Comparison of ENCODE assay signal across 23 cellular contexts in genomic region chr16:50531359-50531758, GRCh38. TPM values are rescaled to one million over a fixed set of nuclear protein-coding genes. Genes with fewer than 3 reads are reported as not detected.
DNase-seq lines count a peak whose midpoint lies in the region; ATAC-seq, FAIRE-seq and TF ChIP-seq lines count a peak whose summit lies in the region.
"Had no signal": no experiment of that assay in that cellular context is flagged by ENCODE, and none has a peak within 500 bp of the region (broad histone marks: within the 10 kb centered on the region; RNA-seq: fewer than 3 reads in every experiment).

No MANE protein-coding gene starts in this region.

- in situ Hi-C loops in HepG2 (cut with HindIII; ENCODE audit: extremely low pct_ligation_motif_present, low pct_unique_long_range_greater_than_20kb): no loop called here

- ATAC-seq in HepG2: peak; percentile 5; the same call in 1 of the 3 replicates
- ATAC-seq: HCT116 had no signal

- TF ChIP-seq CTCF in coronary artery (IDR thresholded peaks at IDR 0.05): no peak
- TF ChIP-seq CTCF in HepG2 (CRISPR knock-in tag; IDR thresholded peaks at IDR 0.05): no peak
- TF ChIP-seq CTCF in stomach (IDR thresholded peaks at IDR 0.05): no peak
- TF ChIP-seq CTCF in BE2C (IDR thresholded peaks at IDR 0.05; ENCODE audit: low read depth, low read length): no peak

- TF ChIP-seq POLR2A in HepG2 (IDR thresholded peaks at IDR 0.05; ENCODE audit: insufficient read depth in 1 of 2, low read depth in 2 of 2, low read length in 2 of 2) (no peak), stomach (IDR thresholded peaks at IDR 0.05) (no peak)

- CTCF ChIA-PET in HepG2 (lab: Yijun Ruan, JAX; ENCODE audit: low intra/inter-chr PET ratio, low total read pairs): no interaction called here

- no peak for TF ChIP-seq RAD21 in HepG2 (CRISPR knock-in tag; IDR thresholded peaks at IDR 0.05)

- H3K36me3 ChIP-seq in HepG2 (replicated peaks in 1 of 2; ENCODE audit: control insufficient read depth in 1 of 2, insufficient read depth in 2 of 2, low read length in 2 of 2) (peaks cover 3 to 6% of the 10 kb centered on the region in 2 experiments), stomach (no peaks in the 10 kb centered on the region), BE2C (no peaks in the 10 kb centered on the region)

- no peaks in the 10 kb centered on the region for H4K20me1 ChIP-seq in HepG2 (ENCODE audit: insufficient read depth, low read length)

- intact Hi-C loops in HepG2 (cut with micrococcal nuclease; ENCODE audit: unreplicated experiment): no loop called here
- intact Hi-C loops in stomach (cut with DNase I; ENCODE audit: low total_unique reads): no loop called here

- H3K4me2 ChIP-seq in HepG2 (ENCODE audit: low read depth, low read length): peak overlapping the region; percentile 38; the same call in 1 of the 2 replicates

- no peak overlapping the region for H2AFZ ChIP-seq in HepG2 (ENCODE audit: low read length)

- H3K79me2 ChIP-seq in HepG2 (ENCODE audit: insufficient read depth, low read length): peaks cover 2% of the 10 kb centered on the region

- H3K4me1 ChIP-seq in HepG2 (ENCODE audit: insufficient read depth, low read length) (peaks cover 63% of the 10 kb centered on the region), stomach (no peaks in the 10 kb centered on the region), BE2C (no peaks in the 10 kb centered on the region)

- H3K27me3 ChIP-seq in HepG2 (ENCODE audit: control insufficient read depth in 1 of 2, insufficient read depth in 2 of 2, low read length in 2 of 2) (no peaks in the 10 kb centered on the region), stomach (no peaks in the 10 kb centered on the region), BE2C (no peaks in the 10 kb centered on the region)

- peaks cover 19% of the 10 kb centered on the region for H3K9me3 ChIP-seq in HepG2 (ENCODE audit: low read length)
- peaks cover 0 to 16% (median 13%) of the 10 kb centered on the region in 4 donors for H3K9me3 ChIP-seq in stomach
- H3K9me3 ChIP-seq in BE2C: no peaks in the 10 kb centered on the region

- no peak for FAIRE-seq in HepG2 (lab: Jason Lieb, UNC)
- FAIRE-seq: G401.6, H1 had no signal

- POLR2A ChIA-PET in HepG2 (lab: Yijun Ruan, JAX): interaction anchor here (1.7 to 4.9 kb wide), 5 partner anchors 10 to 159 kb away, joined by 6 to 68 read pairs (median 28); partner anchors contain the start of gene NKD1

- H3K4me3 ChIP-seq in coronary artery: no peak overlapping the region
- H3K4me3 ChIP-seq in HepG2 (replicated peaks in 1 of 3; ENCODE audit: insufficient read depth in 1 of 3, low read depth in 2 of 3, low read length in 3 of 3): no peak overlapping the region
- H3K4me3 ChIP-seq in stomach: no peak overlapping the region
- no peak overlapping the region for H3K4me3 ChIP-seq in BE2C (ENCODE audit: low read depth, low read length)
- H3K4me3 ChIP-seq: SK-N-MC had no signal

- WGBS in HepG2 (ENCODE audit: low lambda C conversion rate): 92% methylated on average over 2 of the region's 2 CpGs
- 88 to 95% (median 93%) methylated on average over 2 of the region's 2 CpGs for WGBS in stomach, 5 donors

- peak; percentile 17 for DNase-seq in activated CD8-positive, alpha-beta memory T cell treated with anti-CD3 and anti-CD28 coated beads, Interleukin-2, amount 50 U/mL, for 48 hours
- no peak for DNase-seq in activated CD8-positive, alpha-beta memory T cell treated with anti-CD3 and anti-CD28 coated beads, Interleukin-2, amount 50 U/mL, for 4 hours
- DNase-seq in coronary artery (ENCODE audit: low spot score) (peak; percentile 52), HepG2 (ENCODE audit: low spot score) (no peak), stomach (peak; percentile 5), DMS153 treated with DMSO at 0.1 percent for 48 hours (lab: John Stamatoyannopoulos, UW; ENCODE audit: unreplicated experiment) (no peak), NOMO-1 treated with DMSO at 0.1 percent for 48 hours (lab: John Stamatoyannopoulos, UW; ENCODE audit: unreplicated experiment) (no peak), BE2C (no peak)
- DNase-seq: 8988T; ACHN; CD4-positive, CD25-positive, alpha-beta regulatory T cell; COR-L47; KBM-7; NCI-H446; NCI-H524 treated with DMSO at 0.1 percent for 48 hours; NCI-H82; NK-92 treated with Interleukin-12 subunit alpha and Interleukin-12 subunit beta, amount 100 ng/mL, for 24 hours; RPMI8226; SHP77 treated with DMSO at 0.1 percent for 48 hours had no signal

- TSS peak; percentile 6 for BruUV-seq in HepG2 (replicated peaks; lab: Mats Ljungman, UMichigan)

- H3K27ac ChIP-seq in coronary artery (no peak overlapping the region), HepG2 (ENCODE audit: extremely low read length, insufficient read depth, low read length) (peak overlapping the region; percentile 74), stomach (no peak overlapping the region)
- H3K27ac ChIP-seq: SK-N-MC had no signal

- H3K9ac ChIP-seq in HepG2 (ENCODE audit: insufficient read depth, low read depth, low read length): no peak overlapping the region

- TF ChIP-seq EP300 in HepG2 (IDR thresholded peaks at IDR 0.05; ENCODE audit: low read depth in 2 of 2, low read length in 2 of 2) (no peak), HepG2 (CRISPR knock-in tag; IDR thresholded peaks at IDR 0.05; ENCODE audit: borderline replicate concordance) (no peak), stomach (IDR thresholded peaks at IDR 0.05) (no peak)

TF ChIP-seq in HepG2, 621 proteins besides CTCF, POLR2A, EP300 and RAD21 (continues in another document):
- TF ChIP-seq SP4 (CRISPR knock-in tag; IDR thresholded peaks at IDR 0.05) (0 out of 2 replicates have a peak, but pooled peaks have one; percentile 4), ZNF20 (CRISPR knock-in tag; IDR thresholded peaks at IDR 0.05) (no peak), TEAD3 (CRISPR knock-in tag; optimal IDR thresholded peaks at IDR 0.05; ENCODE audit: borderline replicate concordance) (no peak), SIX1 (CRISPR knock-in tag; IDR thresholded peaks at IDR 0.05; ENCODE audit: borderline replicate concordance) (0 out of 2 replicates have a peak, but pooled peaks have one; percentile 21), THRA (CRISPR knock-in tag; IDR thresholded peaks at IDR 0.05; ENCODE audit: borderline replicate concordance) (no peak), SNAPC5 (CRISPR knock-in tag; IDR thresholded peaks at IDR 0.05; ENCODE audit: borderline replicate concordance) (no peak), ZNF552 (CRISPR knock-in tag; IDR thresholded peaks at IDR 0.05; ENCODE audit: borderline replicate concordance) (0 out of 2 replicates have a peak, but pooled peaks have one; percentile 40), CHD4 (IDR thresholded peaks at IDR 0.05; ENCODE audit: borderline replicate concordance, low read length) (no peak), KDM5B (CRISPR knock-in tag; IDR thresholded peaks at IDR 0.05; ENCODE audit: borderline replicate concordance) (no peak), FLYWCH1 (CRISPR knock-in tag; IDR thresholded peaks at IDR 0.05) (no peak), CAMTA2 (CRISPR knock-in tag; IDR thresholded peaks at IDR 0.05; ENCODE audit: borderline replicate concordance) (no peak)

RNA-seq across cellular contexts. Expression of gene NKD1, which starts 16.8 kb away (rescaled TPM):
- 59.0 and 70.4 TPM in 2 replicates for total RNA-seq in HepG2 (2016; rRNA removed; fragmentation: Illumina TruSeq; extraction: Trizol)
- 19.9 and 25.5 TPM in 2 replicates for total RNA-seq in HepG2 (2016; cell fraction: cytosol; rRNA removed; fragmentation: Illumina TruSeq; extraction: Trizol; ENCODE audit: low read depth)
- 50.0 and 70.7 TPM in 2 replicates for total RNA-seq in HepG2 (2016; cell fraction: insoluble cytoplasmic fraction; rRNA removed; fragmentation: Illumina TruSeq; extraction: Trizol)
- 136 and 148 TPM in 2 replicates for total RNA-seq in HepG2 (2016; cell fraction: membrane; rRNA removed; fragmentation: Illumina TruSeq; extraction: Trizol)
- 61.9 and 70.6 TPM in 2 replicates for total RNA-seq in HepG2 (2016; cell fraction: nucleus; rRNA removed; fragmentation: Illumina TruSeq; extraction: Trizol)
- polyA plus RNA-seq in HepG2 (2011; rRNA removed): 86.1 and 121 TPM in 2 replicates
- polyA plus RNA-seq in HepG2 (2011; cell fraction: cytosol; rRNA removed): 22.3 and 49.7 TPM in 2 replicates
- 150 and 275 TPM in 2 replicates for polyA plus RNA-seq in HepG2 (2011; cell fraction: nucleus; rRNA removed)
- polyA plus RNA-seq in HepG2 (2012): 58.7 and 76.3 TPM in 2 replicates
- polyA plus RNA-seq in HepG2 (2016; cell fraction: cytosol; fragmentation: Illumina TruSeq; extraction: Trizol; ENCODE audit: low read depth): 106 and 127 TPM in 2 replicates
- 95.8 and 124 TPM in 2 replicates for polyA plus RNA-seq in HepG2 (2016; cell fraction: insoluble cytoplasmic fraction; fragmentation: Illumina TruSeq; extraction: Trizol; ENCODE audit: low read depth)
- polyA plus RNA-seq in HepG2 (2016; cell fraction: membrane; fragmentation: Illumina TruSeq; extraction: Trizol; ENCODE audit: low read depth): 156 and 170 TPM in 2 replicates
- polyA plus RNA-seq in HepG2 (2016; cell fraction: nucleus; fragmentation: Illumina TruSeq; extraction: Trizol; ENCODE audit: insufficient read depth, low read depth): 155 and 169 TPM in 2 replicates
- polyA minus RNA-seq in HepG2 (2011; rRNA and poly(A)+ RNA removed; ENCODE audit: low replicate concordance): 0.02 and 110 TPM in 2 replicates
- 14.3 and 28.8 TPM in 2 replicates for polyA minus RNA-seq in HepG2 (2011; cell fraction: cytosol; rRNA and poly(A)+ RNA removed)
- 43.1 and 57.6 TPM in 2 replicates for polyA minus RNA-seq in HepG2 (2011; cell fraction: nucleus; rRNA and poly(A)+ RNA removed)
- 100 to 1,000 TPM in 1 of 5 donors, 1 to 10 TPM in 4; 1.2 to 284 (median 6.4) TPM for total RNA-seq in stomach
- 1 to 10 TPM in 2 of 3 donors, under 1 TPM in 1; 0.44 to 2.0 (median 1.5) TPM for polyA plus RNA-seq in stomach
- 0.48 TPM for polyA plus RNA-seq in BE2C (2012; ENCODE audit: insufficient read depth, insufficient read length, low read depth)

Comparison
In these comparisons a context has a peak if more than half of its experiments do, and no peak if none do; other contexts are left out.
1. DNase-seq: peak in activated CD8-positive, alpha-beta memory T cell treated with anti-CD3 and anti-CD28 coated beads, Interleukin-2, amount 50 U/mL, for 48 hours (single experiment), coronary artery (single experiment) and stomach (single experiment); none in activated CD8-positive, alpha-beta memory T cell treated with anti-CD3 and anti-CD28 coated beads, Interleukin-2, amount 50 U/mL, for 4 hours (single experiment), HepG2 (single experiment), DMS153 treated with DMSO at 0.1 percent for 48 hours (single experiment), NOMO-1 treated with DMSO at 0.1 percent for 48 hours (single experiment) and BE2C (single experiment).